In the genomic region with DNA sequence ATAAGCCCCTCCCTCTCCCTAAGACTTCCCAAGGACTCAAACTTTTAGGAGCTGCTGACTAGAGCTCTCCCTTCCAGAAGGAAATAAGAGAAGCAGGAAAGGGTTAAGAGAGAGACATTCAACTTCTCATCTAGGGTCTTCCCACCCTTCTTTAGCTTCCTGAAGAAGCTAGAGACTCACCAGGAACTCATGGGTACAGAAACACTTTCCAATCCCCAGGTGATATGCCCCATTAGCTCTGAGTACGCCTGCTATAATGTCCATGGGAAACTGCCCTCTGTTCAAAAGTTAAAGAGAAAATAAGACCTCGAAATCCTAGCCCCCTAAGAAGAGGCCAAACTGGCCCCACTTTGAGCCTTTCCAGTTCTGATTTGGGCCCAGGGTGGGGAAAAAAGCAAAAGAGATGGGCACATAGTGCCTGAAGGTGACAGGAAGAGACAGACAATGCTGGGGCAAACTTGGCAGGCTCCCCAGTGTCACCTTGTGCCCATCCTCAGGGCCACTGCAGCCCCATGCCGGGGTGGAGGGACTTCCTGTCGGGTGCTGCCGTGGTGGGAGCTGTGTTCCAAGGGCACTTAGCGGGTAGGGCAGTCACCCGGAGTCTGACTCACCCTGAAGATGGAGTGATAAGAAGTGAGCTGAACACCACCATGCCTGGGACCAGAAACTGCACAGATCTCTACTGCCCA, we compare ENCODE assay signal across 8 cellular contexts. TPM values are rescaled to one million over a fixed set of nuclear protein-coding genes. Genes with fewer than 3 reads are reported as not detected.
DNase-seq lines count a peak whose midpoint lies in the region; ATAC-seq lines count a peak whose summit lies in the region.

No MANE protein-coding gene starts in this region.

- ATAC-seq in GM19328 (IDR thresholded peaks at IDR 0.05; ENCODE audit: unreplicated experiment) (no peak), GM21515 (IDR thresholded peaks at IDR 0.05; ENCODE audit: unreplicated experiment) (no peak)

- H3K4me3 Mint-ChIP-seq in activated naive CD4-positive, alpha-beta T cell treated with anti-CD3 and anti-CD28 coated beads for 36 hours: no peak overlapping the region

- CTCF ChIA-PET in activated naive CD4-positive, alpha-beta T cell treated with anti-CD3 and anti-CD28 coated beads for 36 hours (lab: Charles Lee): interaction anchor here (0.7 to 1.3 kb wide), 3 partner anchors 12 to 376 kb away, joined by 3 to 8 read pairs (median 7); no protein-coding TSS in a partner anchor

- peaks cover 15% of the 10 kb centered on the region for H3K36me3 Mint-ChIP-seq in activated naive CD4-positive, alpha-beta T cell treated with anti-CD3 and anti-CD28 coated beads for 36 hours (ENCODE audit: low read depth)

- peaks cover 72% of the 10 kb centered on the region for H3K4me1 Mint-ChIP-seq in activated naive CD4-positive, alpha-beta T cell treated with anti-CD3 and anti-CD28 coated beads for 36 hours (ENCODE audit: low read depth)

- DNase-seq in NK-92 treated with Interleukin-12 subunit alpha and Interleukin-12 subunit beta, amount 100 ng/mL, for 24 hours (lab: John Stamatoyannopoulos, UW): peak; percentile 65
- DNase-seq in NK-92 (lab: John Stamatoyannopoulos, UW; ENCODE audit: unreplicated experiment) (no peak), kidney glomerular epithelial cell (lab: John Stamatoyannopoulos, UW) (peak; percentile 48), NCI-H774 (lab: John Stamatoyannopoulos, UW) (no peak)
- DNase-seq in activated naive CD4-positive, alpha-beta T cell treated with anti-CD3 and anti-CD28 coated beads for 36 hours: peak; percentile 62
- peak; percentile 46 to 63 for DNase-seq in stimulated activated CD8-positive, alpha-beta memory T cell treated with anti-CD3 and anti-CD28 coated beads, Interleukin-4, amount 100 ng/mL, for 1 hour (ENCODE audit: low read depth in 2 of 2, low spot score in 1 of 2)

- no peaks in the 10 kb centered on the region for H3K27me3 Mint-ChIP-seq in activated naive CD4-positive, alpha-beta T cell treated with anti-CD3 and anti-CD28 coated beads for 36 hours (ENCODE audit: low read depth)

- H3K27ac Mint-ChIP-seq in activated naive CD4-positive, alpha-beta T cell treated with anti-CD3 and anti-CD28 coated beads for 36 hours: peak overlapping the region; percentile 79

- no peaks in the 10 kb centered on the region for H3K9me3 Mint-ChIP-seq in activated naive CD4-positive, alpha-beta T cell treated with anti-CD3 and anti-CD28 coated beads for 36 hours

- intact Hi-C loops in activated naive CD4-positive, alpha-beta T cell treated with anti-CD3 and anti-CD28 coated beads for 36 hours (cut with micrococcal nuclease): no loop called here

RNA-seq across cellular contexts. Expression of a gene that starts 29.5 kb away (rescaled TPM):
- 10 to 100 TPM; 37.6 to 43.0 TPM for total RNA-seq in activated naive CD4-positive, alpha-beta T cell treated with anti-CD3 and anti-CD28 coated beads for 36 hours

RNA-seq across cellular contexts. Expression of a gene that starts 32.5 kb away (rescaled TPM):
- 10 to 100 TPM; 85.0 to 92.4 TPM for total RNA-seq in activated naive CD4-positive, alpha-beta T cell treated with anti-CD3 and anti-CD28 coated beads for 36 hours

Comparison
In these comparisons a context has a peak if more than half of its experiments do, and no peak if none do; other contexts are left out.
1. DNase-seq: peak in NK-92 treated with Interleukin-12 subunit alpha and Interleukin-12 subunit beta, amount 100 ng/mL, for 24 hours (single experiment), activated naive CD4-positive, alpha-beta T cell treated with anti-CD3 and anti-CD28 coated beads for 36 hours (single experiment), kidney glomerular epithelial cell (single experiment) and stimulated activated CD8-positive, alpha-beta memory T cell treated with anti-CD3 and anti-CD28 coated beads, Interleukin-4, amount 100 ng/mL, for 1 hour (2 of 2); none in NK-92 (single experiment) and NCI-H774 (single experiment).